3 cellular contexts compared by ENCODE assay signal in the genomic region with DNA sequence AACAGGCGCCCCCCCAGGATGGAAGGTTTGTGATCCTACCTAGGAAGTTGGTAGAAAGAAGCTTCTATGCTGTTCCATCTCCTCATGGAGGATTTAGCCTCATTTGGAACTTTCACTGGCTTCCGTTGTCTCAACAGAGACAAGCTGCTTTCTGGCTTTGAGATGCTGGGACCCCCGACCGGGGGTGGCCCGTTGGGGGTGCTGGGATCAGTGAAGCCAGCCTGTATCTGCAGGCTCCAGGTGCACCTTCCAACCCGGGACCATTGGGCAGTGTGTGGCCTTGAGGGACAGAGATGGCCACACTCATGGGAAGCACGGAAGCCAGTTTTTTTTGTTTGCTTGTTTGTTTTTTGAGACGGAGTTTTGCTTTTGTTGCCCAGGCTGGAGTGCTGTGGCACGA. TPM values are rescaled to one million over a fixed set of nuclear protein-coding genes. Genes with fewer than 3 reads are reported as not detected.
"Had no signal": no experiment of that assay in that cellular context is flagged by ENCODE, and none has a peak within 500 bp of the region (broad histone marks: within the 10 kb centered on the region; RNA-seq: fewer than 3 reads in every experiment).

No MANE protein-coding gene starts in this region.

- DNase-seq: GDM1, GF-D8 had no signal

- H3K4me3 ChIP-seq: GM12878 had no signal

- ATAC-seq: GM12878 had no signal

RNA-seq across cellular contexts. Expression of a gene that starts 15.4 kb away (rescaled TPM):
- total RNA-seq: GM12878 had no signal
